In the genomic region with DNA sequence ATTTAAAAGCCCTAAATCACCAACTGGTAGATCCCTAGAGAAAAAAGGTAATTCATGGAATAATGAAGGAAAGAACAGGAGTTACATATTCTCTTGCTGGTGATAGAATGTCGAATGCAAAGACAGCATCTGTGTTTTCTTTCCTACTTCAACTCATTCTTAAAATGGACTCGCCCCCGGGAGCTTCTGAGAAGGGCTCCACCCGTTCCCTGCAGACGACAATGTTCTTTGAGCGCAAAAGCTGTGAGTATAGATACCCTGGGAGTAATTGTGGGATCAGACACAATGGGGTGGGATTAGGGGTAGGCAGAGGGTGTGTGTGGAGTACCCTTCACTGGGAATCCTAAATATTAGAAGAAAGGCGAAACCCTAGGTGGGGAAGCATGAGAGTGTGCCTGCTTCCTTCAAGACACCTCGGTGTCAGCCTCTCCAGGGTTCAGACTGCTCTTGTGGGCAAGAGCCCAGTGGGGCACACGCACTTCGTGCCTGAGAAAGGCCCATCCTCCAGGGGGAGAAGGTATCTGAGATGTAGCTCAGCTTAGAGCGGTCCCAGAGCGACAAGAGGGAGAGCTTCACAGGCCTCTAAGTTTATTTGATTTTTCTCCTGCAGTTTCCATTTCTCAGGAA, we compare ENCODE assay signal across 10 cellular contexts.
A peak's percentile ranks its signal among the peaks of the same experiment; 100 is the strongest.
DNase-seq lines count a peak whose midpoint lies in the region; TF ChIP-seq lines count a peak whose summit lies in the region.
"Had no signal": no experiment of that assay in that cellular context is flagged by ENCODE, and none has a peak within 500 bp of the region (broad histone marks: within the 10 kb centered on the region; RNA-seq: fewer than 3 reads in every experiment).

No MANE protein-coding gene starts in this region.

- POLR2A ChIA-PET in AG04450 (lab: Yijun Ruan, JAX) = interaction anchor here (0.6 kb wide), 1 partner anchor 411 kb away, joined by 3 read pairs; no protein-coding TSS in a partner anchor

- CTCF ChIA-PET in AG04450 (lab: Charles Lee) = interaction anchor here (1.0 to 3.6 kb wide), 5 partner anchors 9 to 800 kb away, joined by 3 to 15 read pairs (median 3); no protein-coding TSS in a partner anchor

- no peak for TF ChIP-seq CTCF in AG04450 (IDR thresholded peaks at IDR 0.05; ENCODE audit: low read depth, low read length)

- no peaks in the 10 kb centered on the region for H3K36me3 ChIP-seq in adipocyte (ENCODE audit: control insufficient read depth, insufficient read depth, low read length, severe bottlenecking)
- H3K36me3 ChIP-seq: neutrophil had no signal

- H3K27ac ChIP-seq in AG04450 (ENCODE audit: low read depth, low read length) = peak overlapping the region; percentile 59
- H3K27ac ChIP-seq: neutrophil had no signal

- peaks cover 19% of the 10 kb centered on the region for H3K4me1 ChIP-seq in adipocyte (ENCODE audit: control insufficient read depth, insufficient read depth, low read length)

- DNase-seq in AG04450 (ENCODE audit: low read depth, low spot score) = no peak
- DNase-seq in GM03348 (ENCODE audit: low spot score) = peak; percentile 10
- no peak for DNase-seq in adipocyte (ENCODE audit: low read depth)
- DNase-seq in iris pigment epithelial cell (ENCODE audit: low read depth) = peak; percentile 23
- DNase-seq in amniotic stem cell (lab: John Stamatoyannopoulos, UW) = no peak
- no peak for DNase-seq in glomerular visceral epithelial cell (ENCODE audit: extremely low spot score)
- DNase-seq in DMS114 treated with DMSO at 0.1 percent for 48 hours (lab: John Stamatoyannopoulos, UW; ENCODE audit: unreplicated experiment) = no peak
- DNase-seq in NCI-H82 (lab: John Stamatoyannopoulos, UW) = no peak
- DNase-seq: activated gamma-delta T cell had no signal

- H3K4me3 ChIP-seq in AG04450 (ENCODE audit: low read depth, low read length) = peak overlapping the region; percentile 85
- peak overlapping the region; percentile 89 for H3K4me3 ChIP-seq in adipocyte (ENCODE audit: low read length)

- no peak overlapping the region for H3K9ac ChIP-seq in adipocyte (ENCODE audit: low read length)

- H3K27me3 ChIP-seq in AG04450 (ENCODE audit: control insufficient read depth, insufficient read depth, low read length) = no peaks in the 10 kb centered on the region
- H3K27me3 ChIP-seq in adipocyte (replicated peaks; ENCODE audit: control insufficient read depth, insufficient read depth, low read length) = peaks cover 6% of the 10 kb centered on the region

- H3K9me3 ChIP-seq in AG04450 (ENCODE audit: control insufficient read depth, insufficient read depth, low read length) (no peaks in the 10 kb centered on the region), adipocyte (ENCODE audit: control insufficient read depth, low read length) (no peaks in the 10 kb centered on the region)
- H3K9me3 ChIP-seq: neutrophil had no signal

Comparison
In these comparisons a context has a peak if more than half of its experiments do, and no peak if none do; other contexts are left out.
1. DNase-seq: peak in GM03348 (single experiment) and iris pigment epithelial cell (single experiment); none in AG04450 (single experiment), adipocyte (single experiment), amniotic stem cell (single experiment), glomerular visceral epithelial cell (single experiment), DMS114 treated with DMSO at 0.1 percent for 48 hours (single experiment) and NCI-H82 (single experiment).